ENCODE assay signal across 18 cellular contexts in genomic region chr5:13763719-13764118, GRCh38.
"Had no signal": no experiment of that assay in that cellular context is flagged by ENCODE, and none has a peak within 500 bp of the region (broad histone marks: within the 10 kb centered on the region; RNA-seq: fewer than 3 reads in every experiment).

No MANE protein-coding gene starts in this region.

- H3K4me3 ChIP-seq: SJSA1, SK-N-MC had no signal

- H3K4me1 ChIP-seq: SJSA1 had no signal

- H3K27ac ChIP-seq: SJSA1, SK-N-MC had no signal

- H3K27me3 ChIP-seq: SJSA1 had no signal

- H3K9me3 ChIP-seq: SJSA1 had no signal

- DNase-seq: KBM-7, NCI-H1092, NCI-H1105 treated with DMSO at 0.1 percent for 48 hours, NCI-H1417 treated with DMSO at 0.1 percent for 48 hours, NCI-H146, NCI-H1694 treated with DMSO at 0.1 percent for 48 hours, NCI-H1930, NCI-H2081, NCI-H2107, NCI-H2171 treated with DMSO at 0.1 percent for 48 hours, NCI-H345, NCI-H446 treated with DMSO at 0.1 percent for 48 hours, NCI-H510A treated with DMSO at 0.1 percent for 48 hours, Right ventricle myocardium superior, RPMI8226, SIG-M5 had no signal

- H3K36me3 ChIP-seq: SJSA1 had no signal
